32 cellular contexts compared by ENCODE assay signal in genomic region chr6:1047926-1048595, GRCh38.
DNase-seq lines count a peak whose midpoint lies in the region; ATAC-seq, FAIRE-seq and TF ChIP-seq lines count a peak whose summit lies in the region.
"Had no signal": no experiment of that assay in that cellular context is flagged by ENCODE, and none has a peak within 500 bp of the region (broad histone marks: within the 10 kb centered on the region; RNA-seq: fewer than 3 reads in every experiment).

No MANE protein-coding gene starts in this region.

- H3K27me3 Mint-ChIP-seq in Caco-2 (ENCODE audit: insufficient read depth, unreplicated experiment), result no peaks in the 10 kb centered on the region

- peaks cover 5% of the 10 kb centered on the region for H3K36me3 Mint-ChIP-seq in Caco-2 (ENCODE audit: insufficient read depth, unreplicated experiment)
- H3K36me3 Mint-ChIP-seq: activated naive CD4-positive, alpha-beta T cell treated with anti-CD3 and anti-CD28 coated beads, Interleukin-2, amount 50 U/mL, for 72 hours; memory B cell had no signal

- peak overlapping the region; percentile 41 for H3K27ac ChIP-seq in cingulate gyrus (ENCODE audit: low read depth, low read length)
- no peak overlapping the region for H3K27ac ChIP-seq in HepG2 (ENCODE audit: extremely low read length, insufficient read depth, low read length)
- H3K27ac ChIP-seq: ascending aorta, C4-2B, hepatocyte, SJSA1, vagina, WERI-Rb-1 had no signal

- no peaks in the 10 kb centered on the region for H3K9me3 ChIP-seq in Caco-2
- no peaks in the 10 kb centered on the region for H3K9me3 ChIP-seq in HepG2 (ENCODE audit: low read length)
- H3K9me3 ChIP-seq: ascending aorta, stomach, vagina had no signal

- intact Hi-C loops in Caco-2 (cut with micrococcal nuclease; ENCODE audit: unreplicated experiment), result no loop called here
- intact Hi-C loops in HepG2 (cut with micrococcal nuclease; ENCODE audit: unreplicated experiment), result no loop called here

- no peak for ATAC-seq in HepG2
- ATAC-seq in GM21576 (IDR thresholded peaks at IDR 0.05; ENCODE audit: unreplicated experiment), result no peak
- ATAC-seq: activated naive CD4-positive, alpha-beta T cell treated with anti-CD3 and anti-CD28 coated beads, Interleukin-2, amount 50 U/mL, for 72 hours; GM23338 had no signal

- H3K4me2 ChIP-seq in HepG2 (ENCODE audit: low read depth, low read length), result no peak overlapping the region
- H3K4me2 ChIP-seq: GM23338, hepatocyte had no signal

- CTCF ChIA-PET in Caco-2 (lab: Charles Lee), result no interaction called here
- CTCF ChIA-PET in HepG2 (lab: Yijun Ruan, JAX; ENCODE audit: low intra/inter-chr PET ratio, low total read pairs), result no interaction called here

- H3K79me2 ChIP-seq in HepG2 (ENCODE audit: insufficient read depth, low read length), result no peaks in the 10 kb centered on the region
- H3K79me2 ChIP-seq: hepatocyte had no signal

- no peak overlapping the region for H2AFZ ChIP-seq in HepG2 (ENCODE audit: low read length)
- H2AFZ ChIP-seq: GM23338, hepatocyte had no signal

- no peak overlapping the region for H3K4me3 Mint-ChIP-seq in Caco-2 (ENCODE audit: unreplicated experiment)
- H3K4me3 Mint-ChIP-seq: central memory CD8-positive, alpha-beta T cell; GM23338; HFFc6; memory B cell had no signal

- H3K27me3 ChIP-seq in Caco-2 (replicated peaks; ENCODE audit: control insufficient read depth, insufficient read depth, low read length) (no peaks in the 10 kb centered on the region), HepG2 (ENCODE audit: control insufficient read depth in 1 of 2, insufficient read depth in 2 of 2, low read length in 2 of 2) (no peaks in the 10 kb centered on the region)
- H3K27me3 ChIP-seq: ascending aorta, hepatocyte, SJSA1, vagina had no signal

- in situ Hi-C loops in HepG2 (cut with HindIII; ENCODE audit: extremely low pct_ligation_motif_present, low pct_unique_long_range_greater_than_20kb), result no loop called here

- H3K9me3 Mint-ChIP-seq in Caco-2 (ENCODE audit: unreplicated experiment), result peaks cover 24% of the 10 kb centered on the region
- H3K9me3 Mint-ChIP-seq: activated naive CD4-positive, alpha-beta T cell treated with anti-CD3 and anti-CD28 coated beads, Interleukin-2, amount 50 U/mL, for 72 hours; central memory CD8-positive, alpha-beta T cell; GM23338; HFFc6; memory B cell had no signal

- TF ChIP-seq CTCF in Caco-2 (IDR thresholded peaks at IDR 0.05; ENCODE audit: insufficient read depth in 1 of 2, low read depth in 1 of 2, low read length in 1 of 2, severe bottlenecking in 1 of 2, unreplicated experiment in 1 of 2) (no peak), HepG2 (CRISPR knock-in tag; IDR thresholded peaks at IDR 0.05) (no peak)

- peaks cover 26% of the 10 kb centered on the region for H3K4me1 Mint-ChIP-seq in Caco-2 (ENCODE audit: low read depth, unreplicated experiment)
- H3K4me1 Mint-ChIP-seq: GM23338, memory B cell had no signal

- no peak for TF ChIP-seq POLR2A in HepG2 (IDR thresholded peaks at IDR 0.05; ENCODE audit: insufficient read depth in 1 of 2, low read depth in 2 of 2, low read length in 2 of 2)

- no TSS peak for BruUV-seq in Caco-2 (replicated peaks; lab: Mats Ljungman, UMichigan)
- no TSS peak for BruUV-seq in HepG2 (replicated peaks; lab: Mats Ljungman, UMichigan)

- H3K4me1 ChIP-seq in Caco-2, result peaks cover 41% of the 10 kb centered on the region
- peaks cover 46% of the 10 kb centered on the region for H3K4me1 ChIP-seq in HepG2 (ENCODE audit: insufficient read depth, low read length)
- H3K4me1 ChIP-seq: ascending aorta, vagina had no signal

- TF ChIP-seq EP300 in HepG2 (IDR thresholded peaks at IDR 0.05; ENCODE audit: low read depth in 2 of 2, low read length in 2 of 2), result no peak
- no peak for TF ChIP-seq EP300 in HepG2 (CRISPR knock-in tag; IDR thresholded peaks at IDR 0.05; ENCODE audit: borderline replicate concordance)

- H3K4me3 ChIP-seq in Caco-2 (ENCODE audit: low read depth, low read length) (no peak overlapping the region), HepG2 (replicated peaks in 1 of 3; ENCODE audit: insufficient read depth in 1 of 3, low read depth in 2 of 3, low read length in 3 of 3) (no peak overlapping the region)
- H3K4me3 ChIP-seq: ascending aorta, GM23338, hepatocyte, SJSA1, stomach, vagina had no signal

- DNase-seq in Caco-2 (no peak), HepG2 (ENCODE audit: low spot score) (no peak), smooth muscle cell of the brain vasculature (ENCODE audit: low read depth, low spot score) (peak; percentile 33), GM19240 (ENCODE audit: insufficient read length, low spot score) (no peak), DMS53 treated with DMSO at 0.1 percent for 48 hours (lab: John Stamatoyannopoulos, UW; ENCODE audit: unreplicated experiment) (no peak)
- DNase-seq: activated CD4-positive, alpha-beta T cell treated with anti-CD3 and anti-CD28 coated beads for 48 hours; activated T-cell treated with anti-CD3 and anti-CD28 coated beads for 4 hours; COR-L47; DMS79 treated with DMSO at 0.1 percent for 48 hours; GF-D8; HFFc6; kidney glomerular epithelial cell; NCI-H1048; NCI-H1694; NCI-H2171; NCI-H510A; posterior cingulate gyrus; right cardiac atrium; stimulated activated CD4-positive, alpha-beta T cell treated with anti-CD3 and anti-CD28 coated beads, Interleukin-4, amount 100 ng/mL, for 1 hour; stomach; WERI-Rb-1 had no signal

- H3K27ac Mint-ChIP-seq in Caco-2 (ENCODE audit: unreplicated experiment), result peak overlapping the region; percentile 37
- H3K27ac Mint-ChIP-seq: activated naive CD4-positive, alpha-beta T cell treated with anti-CD3 and anti-CD28 coated beads, Interleukin-2, amount 50 U/mL, for 72 hours; GM23338; HFFc6; memory B cell had no signal

- 92% methylated on average over 15 of the region's 15 CpGs for WGBS in HepG2 (ENCODE audit: low lambda C conversion rate)

- H3K36me3 ChIP-seq in Caco-2 (ENCODE audit: control insufficient read depth, insufficient read depth, low read length) (no peaks in the 10 kb centered on the region), HepG2 (replicated peaks in 1 of 2; ENCODE audit: control insufficient read depth in 1 of 2, insufficient read depth in 2 of 2, low read length in 2 of 2) (no peaks in the 10 kb centered on the region)
- H3K36me3 ChIP-seq: ascending aorta, SJSA1, stomach, vagina, WERI-Rb-1 had no signal

- no peaks in the 10 kb centered on the region for H4K20me1 ChIP-seq in HepG2 (ENCODE audit: insufficient read depth, low read length)

- FAIRE-seq in HepG2 (lab: Jason Lieb, UNC), result no peak

- no peak overlapping the region for H3K9ac ChIP-seq in HepG2 (ENCODE audit: insufficient read depth, low read depth, low read length)

- TF ChIP-seq RAD21 in HepG2 (CRISPR knock-in tag; IDR thresholded peaks at IDR 0.05), result no peak

- POLR2A ChIA-PET in Caco-2 (lab: Charles Lee), result no interaction called here
- POLR2A ChIA-PET in HepG2 (lab: Yijun Ruan, JAX), result interaction anchor here (1.0 to 1.5 kb wide), 2 partner anchors 9 to 263 kb away, joined by 3 to 4 read pairs; no protein-coding TSS in a partner anchor

TF ChIP-seq in HepG2, 621 proteins besides CTCF, POLR2A, EP300 and RAD21 (continues in another document):
- TF ChIP-seq HOMEZ (CRISPR knock-in tag; IDR thresholded peaks at IDR 0.05; ENCODE audit: low read depth) (peak; percentile 61; the same call in 1 of the 2 replicates), IKZF5 (CRISPR knock-in tag; IDR thresholded peaks at IDR 0.05) (no peak), ZNF530 (CRISPR knock-in tag; IDR thresholded peaks at IDR 0.05; ENCODE audit: low read depth) (no peak), ATF2 (CRISPR knock-in tag; IDR thresholded peaks at IDR 0.05) (no peak), KLF9 (CRISPR knock-in tag; IDR thresholded peaks at IDR 0.05; ENCODE audit: low read depth) (no peak), ZBTB14 (CRISPR knock-in tag; IDR thresholded peaks at IDR 0.05) (no peak)
